ENCODE assay signal across 22 cellular contexts in the genomic region with DNA sequence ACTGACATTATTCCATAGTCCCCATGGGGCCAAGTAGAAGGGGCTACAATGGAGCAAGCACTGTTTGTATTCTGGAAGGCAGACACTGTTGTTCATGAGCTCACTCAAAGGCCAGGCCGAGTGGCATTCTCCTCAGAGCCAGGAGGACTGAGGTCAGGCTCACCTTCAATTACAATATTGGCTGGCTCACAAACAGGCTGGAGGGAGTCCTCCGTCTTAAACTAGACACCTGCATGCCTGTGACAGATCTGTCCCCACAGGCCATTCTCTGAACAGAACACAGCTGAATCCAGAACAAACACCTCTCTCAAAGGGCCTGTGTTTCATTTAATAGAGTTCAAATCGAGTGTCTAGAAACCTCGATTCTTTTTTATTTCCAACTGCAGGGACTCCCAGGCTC.
"Had no signal": no experiment of that assay in that cellular context is flagged by ENCODE, and none has a peak within 500 bp of the region (broad histone marks: within the 10 kb centered on the region; RNA-seq: fewer than 3 reads in every experiment).

No MANE protein-coding gene starts in this region.

- H3K27me3 ChIP-seq: breast epithelium, SJCRH30 had no signal

- H3K27ac ChIP-seq: breast epithelium, SJCRH30, VCaP had no signal

- H3K9me3 ChIP-seq: breast epithelium, SJCRH30, SK-N-SH had no signal

- H3K36me3 ChIP-seq: breast epithelium, SJCRH30 had no signal

- DNase-seq: activated CD4-positive, alpha-beta T cell treated with anti-CD3 and anti-CD28 coated beads for 4 hours; activated CD4-positive, alpha-beta T cell treated with anti-CD3 and anti-CD28 coated beads, Interleukin-2, amount 50 U/mL, for 4 hours; activated CD8-positive, alpha-beta memory T cell treated with anti-CD3 and anti-CD28 coated beads, Interleukin-2, amount 50 U/mL, for 48 hours; activated CD8-positive, alpha-beta T cell treated with anti-CD3 and anti-CD28 coated beads, Interleukin-2, amount 10 ng/mL, durations not matched to agents 7 days and 5 days; activated T-cell treated with anti-CD3 and anti-CD28 coated beads, Interleukin-2, amount 50 U/mL, for 1 hour; aorta; central memory CD4-positive, alpha-beta T cell; KG1; NCI-H1105; NCI-H1436; NCI-H187 treated with DMSO at 0.1 percent for 48 hours; NCI-H2081 treated with DMSO at 0.1 percent for 48 hours; NCI-H2171; NCI-H2227 treated with DMSO at 0.1 percent for 48 hours; NCI-H446 treated with DMSO at 0.1 percent for 48 hours; NCI-H524 treated with DMSO at 0.1 percent for 48 hours; NCI-H82; SJCRH30; SK-N-SH; T-helper 1 cell had no signal

- H3K4me1 ChIP-seq: breast epithelium, SJCRH30 had no signal

- H3K9ac ChIP-seq: SK-N-SH had no signal

- ATAC-seq: activated CD8-positive, alpha-beta T cell treated with anti-CD3 and anti-CD28 coated beads, Interleukin-2, amount 10 ng/mL, durations not matched to agents 7 days and 5 days had no signal

- H3K4me3 ChIP-seq: breast epithelium, SJCRH30 had no signal
